Comparison of ENCODE assay signal across 18 cellular contexts in genomic region chr2:239853706-239854327, GRCh38.
A peak's percentile ranks its signal among the peaks of the same experiment; 100 is the strongest.
DNase-seq lines count a peak whose midpoint lies in the region; ATAC-seq and TF ChIP-seq lines count a peak whose summit lies in the region.
"Had no signal": no experiment of that assay in that cellular context is flagged by ENCODE, and none has a peak within 500 bp of the region (broad histone marks: within the 10 kb centered on the region; RNA-seq: fewer than 3 reads in every experiment).

No MANE protein-coding gene starts in this region.

- no peak overlapping the region for H3K4me3 ChIP-seq in vagina
- H3K4me3 ChIP-seq: GM23338 had no signal

- H3K27me3 Mint-ChIP-seq in activated CD8-positive, alpha-beta memory T cell treated with anti-CD3 and anti-CD28 coated beads, Interleukin-2, amount 10 ng/mL, durations not matched to agents 7 days and 5 days, result peaks cover 12% of the 10 kb centered on the region
- H3K27me3 Mint-ChIP-seq in osteocyte (ENCODE audit: unreplicated experiment), result peaks cover 2% of the 10 kb centered on the region

- no peak for TF ChIP-seq POLR2A in vagina (IDR thresholded peaks at IDR 0.05)

- H3K4me1 ChIP-seq in vagina, result no peaks in the 10 kb centered on the region

- no peak overlapping the region for H3K4me3 Mint-ChIP-seq in activated CD8-positive, alpha-beta memory T cell treated with anti-CD3 and anti-CD28 coated beads, Interleukin-2, amount 10 ng/mL, durations not matched to agents 7 days and 5 days
- no peak overlapping the region for H3K4me3 Mint-ChIP-seq in osteocyte (ENCODE audit: unreplicated experiment)
- H3K4me3 Mint-ChIP-seq: CD4-positive, CD25-positive, alpha-beta regulatory T cell; CD8-positive, alpha-beta memory T cell; GM23338 had no signal

- no peaks in the 10 kb centered on the region for H3K36me3 ChIP-seq in vagina

- DNase-seq in activated CD8-positive, alpha-beta memory T cell treated with anti-CD3 and anti-CD28 coated beads for 24 hours, result peak; percentile 13
- DNase-seq in activated CD8-positive, alpha-beta memory T cell treated with anti-CD3 and anti-CD28 coated beads, Interleukin-2, amount 10 ng/mL, durations not matched to agents 7 days and 5 days, result no peak
- DNase-seq in dermis microvascular lymphatic vessel endothelial cell (ENCODE audit: low read depth in 2 of 2) (peak; percentile 36 to 42), osteocyte (ENCODE audit: extremely low spot score, unreplicated experiment) (peak; percentile 57), vagina (ENCODE audit: extremely low spot score in 2 of 2) (peak; percentile 28 to 54), DMS153 (lab: John Stamatoyannopoulos, UW) (no peak), NCI-H1048 (lab: John Stamatoyannopoulos, UW) (no peak)
- DNase-seq: 8988T; C1 segment of cervical spinal cord; CD4-positive, CD25-positive, alpha-beta regulatory T cell; CD8-positive, alpha-beta memory T cell; COR-L47; DMS 273 treated with DMSO at 0.1 percent for 48 hours; GDM1; HCEC 1CT had no signal

- ATAC-seq in activated CD8-positive, alpha-beta memory T cell treated with anti-CD3 and anti-CD28 coated beads, Interleukin-2, amount 10 ng/mL, durations not matched to agents 7 days and 5 days, result no peak
- no peak for ATAC-seq in GM21526 (IDR thresholded peaks at IDR 0.05; ENCODE audit: low FRiP score, unreplicated experiment)

- no peaks in the 10 kb centered on the region for H3K9me3 Mint-ChIP-seq in activated CD8-positive, alpha-beta memory T cell treated with anti-CD3 and anti-CD28 coated beads, Interleukin-2, amount 10 ng/mL, durations not matched to agents 7 days and 5 days (ENCODE audit: low read depth)
- peaks cover 16% of the 10 kb centered on the region for H3K9me3 Mint-ChIP-seq in osteocyte (ENCODE audit: unreplicated experiment)

- TF ChIP-seq CTCF in osteocyte (IDR thresholded peaks at IDR 0.05) (no peak), vagina (IDR thresholded peaks at IDR 0.05) (no peak)

- H3K9me3 ChIP-seq in vagina, result peaks cover 7% of the 10 kb centered on the region

- no peak overlapping the region for H3K27ac ChIP-seq in vagina

- H3K27ac Mint-ChIP-seq in activated CD8-positive, alpha-beta memory T cell treated with anti-CD3 and anti-CD28 coated beads, Interleukin-2, amount 10 ng/mL, durations not matched to agents 7 days and 5 days, result no peak overlapping the region
- no peak overlapping the region for H3K27ac Mint-ChIP-seq in osteocyte (ENCODE audit: unreplicated experiment)
- H3K27ac Mint-ChIP-seq: CD4-positive, CD25-positive, alpha-beta regulatory T cell; CD8-positive, alpha-beta memory T cell; GM23338; IgD-negative memory B cell had no signal

- H3K36me3 Mint-ChIP-seq in activated CD8-positive, alpha-beta memory T cell treated with anti-CD3 and anti-CD28 coated beads, Interleukin-2, amount 10 ng/mL, durations not matched to agents 7 days and 5 days, result no peaks in the 10 kb centered on the region
- no peaks in the 10 kb centered on the region for H3K36me3 Mint-ChIP-seq in osteocyte (ENCODE audit: unreplicated experiment)
- H3K36me3 Mint-ChIP-seq: CD4-positive, CD25-positive, alpha-beta regulatory T cell; IgD-negative memory B cell had no signal

- intact Hi-C loops in vagina (cut with DNase I), result no loop called here

- CTCF ChIA-PET in activated CD8-positive, alpha-beta memory T cell treated with anti-CD3 and anti-CD28 coated beads, Interleukin-2, amount 10 ng/mL, durations not matched to agents 7 days and 5 days (lab: Charles Lee), result interaction anchor here (0.5 kb wide), 1 partner anchor 30 kb away, joined by 3 read pairs; no protein-coding TSS in a partner anchor

- no peaks in the 10 kb centered on the region for H3K4me1 Mint-ChIP-seq in activated CD8-positive, alpha-beta memory T cell treated with anti-CD3 and anti-CD28 coated beads, Interleukin-2, amount 10 ng/mL, durations not matched to agents 7 days and 5 days
- no peaks in the 10 kb centered on the region for H3K4me1 Mint-ChIP-seq in osteocyte (ENCODE audit: unreplicated experiment)
- H3K4me1 Mint-ChIP-seq: CD4-positive, CD25-positive, alpha-beta regulatory T cell; CD8-positive, alpha-beta memory T cell; GM23338; IgD-negative memory B cell had no signal

- no peaks in the 10 kb centered on the region for H3K27me3 ChIP-seq in vagina

Comparison
In these comparisons a context has a peak if more than half of its experiments do, and no peak if none do; other contexts are left out.
1. DNase-seq: peak in activated CD8-positive, alpha-beta memory T cell treated with anti-CD3 and anti-CD28 coated beads for 24 hours (single experiment), dermis microvascular lymphatic vessel endothelial cell (2 of 2), osteocyte (single experiment) and vagina (2 of 2); none in activated CD8-positive, alpha-beta memory T cell treated with anti-CD3 and anti-CD28 coated beads, Interleukin-2, amount 10 ng/mL, durations not matched to agents 7 days and 5 days (single experiment), DMS153 (single experiment) and NCI-H1048 (single experiment).